ENCODE assay signal across 14 cellular contexts in the genomic region with DNA sequence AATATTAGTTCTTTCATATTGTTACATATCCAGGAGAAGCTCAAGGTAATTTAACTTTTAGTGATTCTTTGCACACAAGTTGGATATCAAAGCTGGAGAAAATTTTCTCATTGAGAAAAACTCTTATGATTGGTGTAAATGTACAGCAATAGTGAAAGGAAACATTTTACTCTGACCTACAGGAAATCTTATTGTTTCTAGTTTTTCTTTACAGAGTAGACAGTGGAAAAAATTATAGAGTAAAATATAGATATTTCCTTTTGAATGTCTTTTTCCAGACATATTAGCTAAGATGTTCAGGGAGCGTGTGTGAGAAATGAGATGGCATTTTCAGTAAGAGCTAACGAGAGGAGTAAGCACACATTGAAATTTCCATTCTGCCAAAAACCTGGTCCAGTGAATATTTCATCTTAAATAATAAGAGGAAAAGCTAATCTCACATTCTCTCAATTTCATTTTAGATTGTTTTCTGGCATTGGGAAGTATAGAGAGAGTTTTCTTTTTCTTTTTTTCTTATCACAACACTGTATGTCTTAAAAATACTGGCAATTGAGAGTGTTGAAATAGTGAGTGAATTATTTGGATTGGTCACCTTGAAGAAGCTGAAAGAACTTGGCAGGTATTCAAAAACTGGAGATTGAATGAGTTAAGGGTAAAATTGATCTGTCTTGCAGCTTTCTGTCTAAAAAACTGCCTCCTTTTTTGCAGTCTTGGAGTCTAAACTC. TPM values are rescaled to one million over a fixed set of nuclear protein-coding genes. Genes with fewer than 3 reads are reported as not detected.
DNase-seq lines count a peak whose midpoint lies in the region; ATAC-seq and TF ChIP-seq lines count a peak whose summit lies in the region.
"Had no signal": no experiment of that assay in that cellular context is flagged by ENCODE, and none has a peak within 500 bp of the region (broad histone marks: within the 10 kb centered on the region; RNA-seq: fewer than 3 reads in every experiment).

No MANE protein-coding gene starts in this region.

- DNase-seq in T-helper 2 cell treated with Interferon-gamma antibody and Interleukin-4, amounts not matched to agents 5 μg/mL and 100 μg/mL, for 36 hours (ENCODE audit: low spot score), result no peak
- DNase-seq in T-helper 2 cell, result no peak
- DNase-seq in ascending aorta (ENCODE audit: low spot score in 2 of 2), result no peak
- no peak for DNase-seq in neural progenitor cell (ENCODE audit: low spot score)
- no peak for DNase-seq in NCI-H774 (lab: John Stamatoyannopoulos, UW)
- DNase-seq in cerebellar cortex (ENCODE audit: low spot score), result no peak
- DNase-seq: activated CD4-positive, CD25-positive, alpha-beta regulatory T cell treated with anti-CD3 and anti-CD28 coated beads, Interleukin-2, amount 50 U/mL, for 72 hours; HCEC 1CT; NCI-H146 had no signal

- H3K36me3 ChIP-seq in ascending aorta (no peaks in the 10 kb centered on the region), neural progenitor cell (no peaks in the 10 kb centered on the region)
- H3K36me3 ChIP-seq: BLaER1 treated with 17β-estradiol and CSF1 and Interleukin-3, amounts not matched to agents 10 nM and 100 nM; heart right ventricle had no signal

- H4K20me1 ChIP-seq in neural progenitor cell (ENCODE audit: low read depth), result no peaks in the 10 kb centered on the region
- H4K20me1 ChIP-seq: BLaER1 treated with 17β-estradiol and CSF1 and Interleukin-3, amounts not matched to agents 10 nM and 100 nM had no signal

- H3K4me1 ChIP-seq in ascending aorta (peaks cover 0 to 3% of the 10 kb centered on the region in 2 donors), neural progenitor cell (peaks cover 9% of the 10 kb centered on the region)

- intact Hi-C loops in ascending aorta (cut with DNase I), result loop anchor here (2.0 kb wide), 1 partner anchor 16 kb away; a partner anchor contains a TSS

- H3K4me3 ChIP-seq in ascending aorta (no peak overlapping the region), neural progenitor cell (no peak overlapping the region)
- H3K4me3 ChIP-seq: BLaER1 treated with 17β-estradiol and CSF1 and Interleukin-3, amounts not matched to agents 10 nM and 100 nM; heart right ventricle had no signal

- peaks cover 2% of the 10 kb centered on the region for H3K36me3 Mint-ChIP-seq in T-helper 2 cell treated with Interferon-gamma antibody and Interleukin-4, amounts not matched to agents 5 μg/mL and 100 μg/mL, for 36 hours (ENCODE audit: low read depth)
- H3K36me3 Mint-ChIP-seq in neural progenitor cell, result no peaks in the 10 kb centered on the region
- H3K36me3 Mint-ChIP-seq: brain had no signal

- H3K4me1 Mint-ChIP-seq in T-helper 2 cell treated with Interferon-gamma antibody and Interleukin-4, amounts not matched to agents 5 μg/mL and 100 μg/mL, for 36 hours (ENCODE audit: low read depth), result peaks cover 31% of the 10 kb centered on the region
- peaks cover 4% of the 10 kb centered on the region for H3K4me1 Mint-ChIP-seq in neural progenitor cell

- peaks cover 11% of the 10 kb centered on the region for H3F3A ChIP-seq in neural progenitor cell (ENCODE audit: low read depth)

- H3K9me3 Mint-ChIP-seq in T-helper 2 cell treated with Interferon-gamma antibody and Interleukin-4, amounts not matched to agents 5 μg/mL and 100 μg/mL, for 36 hours, result peaks cover 8% of the 10 kb centered on the region
- no peaks in the 10 kb centered on the region for H3K9me3 Mint-ChIP-seq in neural progenitor cell
- H3K9me3 Mint-ChIP-seq: brain had no signal

- H3K27ac ChIP-seq in ascending aorta (peak overlapping the region; percentile 14 to 45), neural progenitor cell (no peak overlapping the region)
- H3K27ac ChIP-seq: BLaER1 treated with 17β-estradiol and CSF1 and Interleukin-3, amounts not matched to agents 10 nM and 100 nM had no signal

- peaks cover 3% of the 10 kb centered on the region for H3K27me3 Mint-ChIP-seq in T-helper 2 cell treated with Interferon-gamma antibody and Interleukin-4, amounts not matched to agents 5 μg/mL and 100 μg/mL, for 36 hours (ENCODE audit: low read depth)
- H3K27me3 Mint-ChIP-seq in neural progenitor cell (ENCODE audit: insufficient read depth, low read depth), result peaks cover 2% of the 10 kb centered on the region

- H3K4me2 ChIP-seq in neural progenitor cell, result no peak overlapping the region

- no peaks in the 10 kb centered on the region for H3K79me2 ChIP-seq in neural progenitor cell (ENCODE audit: low read depth)

- H3K27me3 ChIP-seq in ascending aorta (no peaks in the 10 kb centered on the region), neural progenitor cell (no peaks in the 10 kb centered on the region)
- H3K27me3 ChIP-seq: BLaER1 treated with 17β-estradiol and CSF1 and Interleukin-3, amounts not matched to agents 10 nM and 100 nM; heart right ventricle had no signal

- H3K4me3 Mint-ChIP-seq in T-helper 2 cell treated with Interferon-gamma antibody and Interleukin-4, amounts not matched to agents 5 μg/mL and 100 μg/mL, for 36 hours, result peak overlapping the region; percentile 64
- H3K4me3 Mint-ChIP-seq in neural progenitor cell, result no peak overlapping the region

- peak overlapping the region; percentile 86 for H3K27ac Mint-ChIP-seq in T-helper 2 cell treated with Interferon-gamma antibody and Interleukin-4, amounts not matched to agents 5 μg/mL and 100 μg/mL, for 36 hours
- H3K27ac Mint-ChIP-seq in neural progenitor cell, result no peak overlapping the region

- TF ChIP-seq CTCF in ascending aorta (IDR thresholded peaks at IDR 0.05) (no peak), neural progenitor cell (IDR thresholded peaks at IDR 0.05) (no peak)

- no peaks in the 10 kb centered on the region for H3K9me3 ChIP-seq in ascending aorta
- peaks cover under 1% of the 10 kb centered on the region for H3K9me3 ChIP-seq in neural progenitor cell (ENCODE audit: low read depth)
- H3K9me3 ChIP-seq: heart right ventricle had no signal

- peak overlapping the region; percentile 1 for H2AFZ ChIP-seq in neural progenitor cell (replicated peaks)

- ATAC-seq in HG02938 (IDR thresholded peaks at IDR 0.05; ENCODE audit: unreplicated experiment) (peak; percentile 11), GM19463 (IDR thresholded peaks at IDR 0.05; ENCODE audit: unreplicated experiment) (no peak)

- no peak overlapping the region for H3K9ac ChIP-seq in neural progenitor cell
- H3K9ac ChIP-seq: BLaER1 treated with 17β-estradiol and CSF1 and Interleukin-3, amounts not matched to agents 10 nM and 100 nM had no signal

RNA-seq across cellular contexts. Expression of a gene that starts 15.6 kb away (rescaled TPM):
- 11.4 TPM for total RNA-seq in ascending aorta
- total RNA-seq in neural progenitor cell (ENCODE audit: low replicate concordance), result 27.6 and 46.1 TPM in 2 replicates
